9 cellular contexts compared by ENCODE assay signal in genomic region chr18:22934789-22935188, GRCh38. TPM values are rescaled to one million over a fixed set of nuclear protein-coding genes. Genes with fewer than 3 reads are reported as not detected.
DNase-seq lines count a peak whose midpoint lies in the region; ATAC-seq and TF ChIP-seq lines count a peak whose summit lies in the region.
"Had no signal": no experiment of that assay in that cellular context is flagged by ENCODE, and none has a peak within 500 bp of the region (broad histone marks: within the 10 kb centered on the region; RNA-seq: fewer than 3 reads in every experiment).

No MANE protein-coding gene starts in this region.

- ATAC-seq in HG03135 (IDR thresholded peaks at IDR 0.05; ENCODE audit: unreplicated experiment): no peak

- TF ChIP-seq CTCF in astrocyte of the cerebellum (IDR thresholded peaks at IDR 0.05; ENCODE audit: low read depth, low read length, missing control alignments) (no peak), nephron (IDR thresholded peaks at IDR 0.05; ENCODE audit: unreplicated experiment in 3 of 3) (no peak), Peyer's patch (IDR thresholded peaks at IDR 0.05) (no peak)

- in situ Hi-C loops in astrocyte of the cerebellum (cut with HindIII; ENCODE audit: low sequenced_read_pairs): no loop called here

- peak overlapping the region in 1 of 3 experiments; percentile 50 for H3K27ac Mint-ChIP-seq in nephron

- no peak for TF ChIP-seq POLR2A in Peyer's patch (IDR thresholded peaks at IDR 0.05)

- H3K9me3 Mint-ChIP-seq in nephron: no peaks in the 10 kb centered on the region

- no peaks in the 10 kb centered on the region for H3K27me3 Mint-ChIP-seq in nephron (ENCODE audit: low read depth)

- H3K4me3 ChIP-seq in GM08714 (ENCODE audit: low read length): peak overlapping the region; percentile 94
- peak overlapping the region; percentile 95 for H3K4me3 ChIP-seq in astrocyte of the cerebellum (ENCODE audit: low read depth, low read length)
- no peak overlapping the region for H3K4me3 ChIP-seq in Peyer's patch

- H3K4me1 Mint-ChIP-seq in nephron: peaks cover 25% of the 10 kb centered on the region

- no peak for DNase-seq in astrocyte of the cerebellum (ENCODE audit: low read depth)
- no peak for DNase-seq in Peyer's patch
- DNase-seq in NCI-H345 treated with DMSO at 0.1 percent for 48 hours (lab: John Stamatoyannopoulos, UW; ENCODE audit: unreplicated experiment): no peak
- DNase-seq: GF-D8 had no signal

- H3K27me3 ChIP-seq in Peyer's patch: no peaks in the 10 kb centered on the region

- H3K9me3 ChIP-seq in KOPT-K1 (ENCODE audit: insufficient read depth, low read length, poor library complexity, severe bottlenecking) (no peaks in the 10 kb centered on the region), Peyer's patch (no peaks in the 10 kb centered on the region)
- H3K9me3 ChIP-seq: thoracic aorta had no signal

- H3K4me1 ChIP-seq in Peyer's patch: peaks cover 0 to 8% (median 2%) of the 10 kb centered on the region in 4 donors

- peak overlapping the region; percentile 90 for H3K27ac ChIP-seq in KOPT-K1 (ENCODE audit: low read depth, low read length, poor library complexity, severe bottlenecking)
- no peak overlapping the region for H3K27ac ChIP-seq in Peyer's patch
- H3K27ac ChIP-seq: thoracic aorta had no signal

- H3K4me3 Mint-ChIP-seq in nephron: peak overlapping the region; percentile 74 to 89 (median 85)

- H3K36me3 ChIP-seq in KOPT-K1 (ENCODE audit: insufficient read depth, low read length) (peaks cover 41% of the 10 kb centered on the region), Peyer's patch (no peaks in the 10 kb centered on the region)
- H3K36me3 ChIP-seq: thoracic aorta had no signal

- peaks cover 24% of the 10 kb centered on the region for H3K36me3 Mint-ChIP-seq in nephron (ENCODE audit: low read depth)

RNA-seq across cellular contexts. Expression of gene RBBP8, which starts 1.7 kb away (rescaled TPM):
- total RNA-seq in Peyer's patch: 10 to 100 TPM; 45.4 to 74.1 (median 52.7) TPM

Comparison
In these comparisons a context has a peak if more than half of its experiments do, and no peak if none do; other contexts are left out.
1. H3K4me3 ChIP-seq: peak in GM08714 (single experiment) and astrocyte of the cerebellum (single experiment); none in Peyer's patch (0 of 4).